ENCODE assay signal across 1 cellular context in genomic region chr11:68030318-68031135, GRCh38.
TF ChIP-seq lines count a peak whose summit lies in the region.

TSS of gene NDUFS8 (plus strand) at chr11:68030681. CDS start at chr11:68032152, 1,471 bp downstream.

TF ChIP-seq in HepG2, 621 proteins besides CTCF, POLR2A, EP300 and RAD21 (continued from another document and continues in another):
- TF ChIP-seq ZBTB46 (CRISPR knock-in tag; IDR thresholded peaks at IDR 0.05; ENCODE audit: borderline replicate concordance), result no peak
- no peak for TF ChIP-seq RAD51 (IDR thresholded peaks at IDR 0.05; ENCODE audit: borderline replicate concordance)
- peak; percentile 74 for TF ChIP-seq DRAP1 (CRISPR knock-in tag; IDR thresholded peaks at IDR 0.05)
- TF ChIP-seq POGK (CRISPR knock-in tag; conservative IDR thresholded peaks at IDR 0.05), result peak; percentile 65
- TF ChIP-seq FOXJ3 (CRISPR knock-in tag; IDR thresholded peaks at IDR 0.05; ENCODE audit: borderline replicate concordance), result no peak; the same call in 1 of the 2 replicates
- no peak for TF ChIP-seq ZBTB14 (CRISPR knock-in tag; IDR thresholded peaks at IDR 0.05)
- TF ChIP-seq PLSCR1 (CRISPR knock-in tag; IDR thresholded peaks at IDR 0.05; ENCODE audit: borderline replicate concordance), result no peak
- no peak for TF ChIP-seq GTF3A (CRISPR knock-in tag; conservative IDR thresholded peaks at IDR 0.05)
- TF ChIP-seq KDM5A (IDR thresholded peaks at IDR 0.05; ENCODE audit: borderline replicate concordance, low read length), result peak; percentile 73; the same call in 1 of the 2 replicates
- TF ChIP-seq SKI (IDR thresholded peaks at IDR 0.05; ENCODE audit: partially characterized antibody), result no peak
- no peak for TF ChIP-seq ZNF20 (CRISPR knock-in tag; IDR thresholded peaks at IDR 0.05)
- TF ChIP-seq ZKSCAN1 (IDR thresholded peaks at IDR 0.05; ENCODE audit: low read length), result no peak
- no peak for TF ChIP-seq EEA1 (CRISPR knock-in tag; IDR thresholded peaks at IDR 0.05; ENCODE audit: borderline replicate concordance)
- TF ChIP-seq ZFAT (CRISPR knock-in tag; conservative IDR thresholded peaks at IDR 0.05), result no peak
- TF ChIP-seq GMEB1 (CRISPR knock-in tag; IDR thresholded peaks at IDR 0.05; ENCODE audit: borderline replicate concordance), result 0 out of 2 replicates have a peak, but pooled peaks have one; percentile 53
- no peak for TF ChIP-seq MATR3 (CRISPR knock-in tag; IDR thresholded peaks at IDR 0.05)
- no peak for TF ChIP-seq ZNF770 (CRISPR knock-in tag; IDR thresholded peaks at IDR 0.05)
- peak; percentile 84 for TF ChIP-seq SAP130 (CRISPR knock-in tag; IDR thresholded peaks at IDR 0.05; ENCODE audit: low read depth)
- 0 out of 2 replicates have a peak, but pooled peaks have one; percentile 50 for TF ChIP-seq ZNF264 (CRISPR knock-in tag; IDR thresholded peaks at IDR 0.05)
- peak; percentile 60; the same call in 1 of the 2 replicates for TF ChIP-seq TBX2 (CRISPR knock-in tag; IDR thresholded peaks at IDR 0.05; ENCODE audit: borderline replicate concordance)
- no peak for TF ChIP-seq JUND (CRISPR knock-in tag; IDR thresholded peaks at IDR 0.05)
- no peak for TF ChIP-seq HDAC6 (IDR thresholded peaks at IDR 0.05; ENCODE audit: low read depth, low read length)
- no peak for TF ChIP-seq ZNF609 (CRISPR knock-in tag; IDR thresholded peaks at IDR 0.05; ENCODE audit: borderline replicate concordance)
- TF ChIP-seq MLX (CRISPR knock-in tag; IDR thresholded peaks at IDR 0.05), result no peak
- TF ChIP-seq ZNF335 (CRISPR knock-in tag; IDR thresholded peaks at IDR 0.05), result 0 out of 2 replicates have a peak, but pooled peaks have one; percentile 50
- TF ChIP-seq FOXA1 (IDR thresholded peaks at IDR 0.05), result no peak
- no peak for TF ChIP-seq FOXA1 (CRISPR knock-in tag; IDR thresholded peaks at IDR 0.05)
- TF ChIP-seq ZBTB4 (CRISPR knock-in tag; IDR thresholded peaks at IDR 0.05; ENCODE audit: borderline replicate concordance), result no peak; the same call in 1 of the 2 replicates
- no peak for TF ChIP-seq BRF2 (CRISPR knock-in tag; IDR thresholded peaks at IDR 0.05)
- TF ChIP-seq RXRB (CRISPR knock-in tag; IDR thresholded peaks at IDR 0.05; ENCODE audit: borderline replicate concordance), result no peak
- TF ChIP-seq NAIF1 (CRISPR knock-in tag; IDR thresholded peaks at IDR 0.05; ENCODE audit: borderline replicate concordance), result no peak
- TF ChIP-seq ZNF615 (CRISPR knock-in tag; IDR thresholded peaks at IDR 0.05; ENCODE audit: borderline replicate concordance), result 0 out of 2 replicates have a peak, but pooled peaks have one; percentile 30
- 0 out of 2 replicates have a peak, but pooled peaks have one; percentile 82 for TF ChIP-seq ZNF230 (CRISPR knock-in tag; IDR thresholded peaks at IDR 0.05)
- TF ChIP-seq HCFC1 (IDR thresholded peaks at IDR 0.05; ENCODE audit: low read depth, low read length), result no peak
- TF ChIP-seq MIER3 (CRISPR knock-in tag; IDR thresholded peaks at IDR 0.05; ENCODE audit: borderline replicate concordance), result 0 out of 2 replicates have a peak, but pooled peaks have one; percentile 35
- peak; percentile 38; the same call in 1 of the 2 replicates for TF ChIP-seq SIX4 (CRISPR knock-in tag; IDR thresholded peaks at IDR 0.05)
- no peak for TF ChIP-seq HNRNPUL1 (IDR thresholded peaks at IDR 0.05; ENCODE audit: low read depth, low read length)
